ENCODE assay signal across 8 cellular contexts in genomic region chr2:174485045-174485444, GRCh38. TPM values are rescaled to one million over a fixed set of nuclear protein-coding genes. Genes with fewer than 3 reads are reported as not detected.
A peak's percentile ranks its signal among the peaks of the same experiment; 100 is the strongest.
DNase-seq lines count a peak whose midpoint lies in the region; ATAC-seq, FAIRE-seq and TF ChIP-seq lines count a peak whose summit lies in the region.
"Not testable (repeated sequence)": the region's sequence is repeated elsewhere in the genome, so short reads cannot be mapped to it uniquely, and the experiment has no call there.

No MANE protein-coding gene starts in this region.

- in situ Hi-C loops in K562 (cut with MboI): not testable (repeated sequence)

- peak overlapping the region in 6 of 8 donors; percentile 21 to 81 (median 44) for H3K27ac Mint-ChIP-seq in CD8-positive, alpha-beta memory T cell
- H3K27ac Mint-ChIP-seq in T-helper 17 cell: peak overlapping the region; percentile 99
- H3K27ac Mint-ChIP-seq in activated T-cell treated with anti-CD3 and anti-CD28 coated beads, Interleukin-2, amount 50 U/mL, for 72 hours: peak overlapping the region; percentile 93
- H3K27ac Mint-ChIP-seq in naive thymus-derived CD4-positive, alpha-beta T cell: peak overlapping the region in 7 of 9 donors; percentile 33 to 100 (median 91)
- H3K27ac Mint-ChIP-seq in type B pancreatic cell: not testable (repeated sequence)

- not testable (repeated sequence) for H2AFZ ChIP-seq in K562 (ENCODE audit: low read depth, low read length); smooth muscle cell (ENCODE audit: low read depth)

- ATAC-seq in T-helper 17 cell; activated T-cell treated with anti-CD3 and anti-CD28 coated beads, Interleukin-2, amount 50 U/mL, for 72 hours (replicated peaks in 1 of 2); K562; gastroesophageal sphincter; naive thymus-derived CD4-positive, alpha-beta T cell: not testable (repeated sequence)

- intact Hi-C loops in K562 (cut with micrococcal nuclease): not testable (repeated sequence)
- intact Hi-C loops in naive thymus-derived CD4-positive, alpha-beta T cell (cut with micrococcal nuclease): loop anchor here (1.0 to 5.0 kb wide), 5 partner anchors 8 to 1928 kb away; partner anchors contain the start of genes ATP5MC3 (in 2 of the 2), PDK1 (in 1 of the 2) and SCRN3 (in 1 of the 2)

- peaks cover 49% of the 10 kb centered on the region for H3K4me1 ChIP-seq in CD8-positive, alpha-beta memory T cell (ENCODE audit: insufficient read depth, low read length)
- H3K4me1 ChIP-seq in K562 (replicated peaks in 1 of 2; ENCODE audit: control insufficient read depth in 2 of 2, insufficient read depth in 2 of 2, low read length in 2 of 2); smooth muscle cell (ENCODE audit: low read depth): not testable (repeated sequence)
- peaks cover 0 to 30% (median 0%) of the 10 kb centered on the region in 3 donors for H3K4me1 ChIP-seq in gastroesophageal sphincter
- H3K4me1 ChIP-seq in naive thymus-derived CD4-positive, alpha-beta T cell (ENCODE audit: control insufficient read depth in 2 of 2, insufficient read depth in 2 of 2, low read length in 2 of 2): peaks cover 13 to 30% of the 10 kb centered on the region in 2 donors

- H3K36me3 Mint-ChIP-seq in CD8-positive, alpha-beta memory T cell: peaks cover 9 to 34% (median 12%) of the 10 kb centered on the region in 3 donors
- H3K36me3 Mint-ChIP-seq in T-helper 17 cell (ENCODE audit: low read depth); type B pancreatic cell: not testable (repeated sequence)
- H3K36me3 Mint-ChIP-seq in activated T-cell treated with anti-CD3 and anti-CD28 coated beads, Interleukin-2, amount 50 U/mL, for 72 hours (ENCODE audit: insufficient read depth in 2 of 2): peaks cover 11 to 12% of the 10 kb centered on the region in 2 donors
- peaks cover 8 to 16% (median 13%) of the 10 kb centered on the region in 5 donors for H3K36me3 Mint-ChIP-seq in naive thymus-derived CD4-positive, alpha-beta T cell

- H3K9me1 ChIP-seq in K562 (ENCODE audit: control insufficient read depth, insufficient read depth, low read length): not testable (repeated sequence)

- TF ChIP-seq POLR2A in K562 (conservative IDR thresholded peaks at IDR 0.05); gastroesophageal sphincter (IDR thresholded peaks at IDR 0.05): not testable (repeated sequence)

- not testable (repeated sequence) for TF ChIP-seq CTCF in K562 (IDR thresholded peaks at IDR 0.05 in 2 of 3, conservative IDR thresholded peaks at IDR 0.05 in 1 of 3; ENCODE audit: insufficient read depth in 2 of 3, low read depth in 1 of 3, low read length in 3 of 3); gastroesophageal sphincter (IDR thresholded peaks at IDR 0.05); smooth muscle cell (IDR thresholded peaks at IDR 0.05; ENCODE audit: borderline replicate concordance, insufficient read depth, poor library complexity, severe bottlenecking); type B pancreatic cell (conservative IDR thresholded peaks at IDR 0.05)

- H4K20me1 ChIP-seq in K562 (replicated peaks; ENCODE audit: control insufficient read depth, insufficient read depth, low read length); smooth muscle cell (ENCODE audit: low read depth): not testable (repeated sequence)

- TF ChIP-seq EP300 in K562 (IDR thresholded peaks at IDR 0.05; ENCODE audit: low read length); gastroesophageal sphincter (IDR thresholded peaks at IDR 0.05): not testable (repeated sequence)

- not testable (repeated sequence) for H3K9me3 Mint-ChIP-seq in CD8-positive, alpha-beta memory T cell; activated T-cell treated with anti-CD3 and anti-CD28 coated beads, Interleukin-2, amount 50 U/mL, for 72 hours; naive thymus-derived CD4-positive, alpha-beta T cell; type B pancreatic cell

- not testable (repeated sequence) for H3K27me3 ChIP-seq in CD8-positive, alpha-beta memory T cell (ENCODE audit: insufficient read depth, low read length, poor library complexity, severe bottlenecking); gastroesophageal sphincter; naive thymus-derived CD4-positive, alpha-beta T cell (ENCODE audit: control insufficient read depth in 2 of 2, insufficient read depth in 2 of 2, low read length in 2 of 2); smooth muscle cell (ENCODE audit: low read depth)
- H3K27me3 ChIP-seq in K562 (ENCODE audit: control insufficient read depth in 2 of 2, insufficient read depth in 2 of 2, low read length in 2 of 2): peaks cover 15 to 28% of the 10 kb centered on the region in 2 experiments; a peak in 4 of 5 replicates

- H3K4me3 ChIP-seq in CD8-positive, alpha-beta memory T cell (ENCODE audit: low read length); K562; smooth muscle cell: not testable (repeated sequence)
- peak overlapping the region; percentile 85 for H3K4me3 ChIP-seq in gastroesophageal sphincter
- peak overlapping the region; percentile 90 for H3K4me3 ChIP-seq in naive thymus-derived CD4-positive, alpha-beta T cell (ENCODE audit: low read length)

- H3K79me2 ChIP-seq in K562 (ENCODE audit: control insufficient read depth, insufficient read depth, low read length); smooth muscle cell (ENCODE audit: low read depth): not testable (repeated sequence)

- not testable (repeated sequence) for BruUV-seq in K562 (replicated peaks; lab: Mats Ljungman, UMichigan)

- H3K4me2 ChIP-seq in K562 (ENCODE audit: insufficient read depth, low read length): not testable (repeated sequence)
- H3K4me2 ChIP-seq in smooth muscle cell: peak overlapping the region; percentile 97

- FAIRE-seq in K562 (lab: Jason Lieb, UNC): not testable (repeated sequence)

- not testable (repeated sequence) for H3K9me3 ChIP-seq in CD8-positive, alpha-beta memory T cell (ENCODE audit: low read length); T-helper 17 cell (ENCODE audit: control insufficient read depth, low read length, poor library complexity, severe bottlenecking); K562 (replicated peaks; ENCODE audit: control insufficient read depth, insufficient read depth, low read depth, low read length); gastroesophageal sphincter; naive thymus-derived CD4-positive, alpha-beta T cell (ENCODE audit: control insufficient read depth in 2 of 3, low read length in 3 of 3); smooth muscle cell (replicated peaks; ENCODE audit: low read depth)

- not testable (repeated sequence) for H3K9ac ChIP-seq in K562 (ENCODE audit: insufficient read depth in 1 of 2, low read depth in 2 of 2, low read length in 2 of 2); smooth muscle cell (ENCODE audit: low read depth)

- WGBS in K562 (ENCODE audit: insufficient coverage, low coverage, missing lambda C conversion rate): 40% methylated on average over 9 of the region's 9 CpGs
- 34 to 43% methylated on average over 9 of the region's 9 CpGs for WGBS in gastroesophageal sphincter (ENCODE audit: low coverage in 1 of 2), 2 donors
- WGBS in smooth muscle cell (ENCODE audit: low lambda C conversion rate): 93% methylated on average over 9 of the region's 9 CpGs

- not testable (repeated sequence) for H3K36me3 ChIP-seq in CD8-positive, alpha-beta memory T cell (ENCODE audit: insufficient read depth, low read length); K562 (ENCODE audit: control insufficient read depth, insufficient read depth, low read length); smooth muscle cell (ENCODE audit: low read depth)
- peaks cover 0 to 23% of the 10 kb centered on the region in 2 donors for H3K36me3 ChIP-seq in gastroesophageal sphincter
- H3K36me3 ChIP-seq in naive thymus-derived CD4-positive, alpha-beta T cell (ENCODE audit: control insufficient read depth in 2 of 3, insufficient read depth in 3 of 3, low read length in 3 of 3): peaks cover 0 to 16% (median 5%) of the 10 kb centered on the region in 3 experiments

- peaks cover 52 to 73% (median 71%) of the 10 kb centered on the region in 3 donors for H3K4me1 Mint-ChIP-seq in CD8-positive, alpha-beta memory T cell
- H3K4me1 Mint-ChIP-seq in T-helper 17 cell: peaks cover 35% of the 10 kb centered on the region
- peaks cover 40% of the 10 kb centered on the region for H3K4me1 Mint-ChIP-seq in activated T-cell treated with anti-CD3 and anti-CD28 coated beads, Interleukin-2, amount 50 U/mL, for 72 hours (ENCODE audit: low read depth)
- H3K4me1 Mint-ChIP-seq in naive thymus-derived CD4-positive, alpha-beta T cell: peaks cover 30 to 68% (median 59%) of the 10 kb centered on the region in 7 donors
- H3K4me1 Mint-ChIP-seq in type B pancreatic cell (ENCODE audit: unreplicated experiment): not testable (repeated sequence)

- DNase-seq in CD8-positive, alpha-beta memory T cell; T-helper 17 cell; activated T-cell treated with anti-CD3 and anti-CD28 coated beads, Interleukin-2, amount 50 U/mL, for 72 hours; K562 (ENCODE audit: extremely low read depth in 1 of 4, low spot score in 3 of 4); naive thymus-derived CD4-positive, alpha-beta T cell; smooth muscle cell (lab: John Stamatoyannopoulos, UW; ENCODE audit: unreplicated experiment); type B pancreatic cell (ENCODE audit: extremely low spot score, unreplicated experiment): not testable (repeated sequence)

- TF ChIP-seq RAD21 in K562 (CRISPR knock-in tag; conservative IDR thresholded peaks at IDR 0.05 in 1 of 2, IDR thresholded peaks at IDR 0.05 in 1 of 2): not testable (repeated sequence)

- H3K27me3 Mint-ChIP-seq in CD8-positive, alpha-beta memory T cell; T-helper 17 cell; activated T-cell treated with anti-CD3 and anti-CD28 coated beads, Interleukin-2, amount 50 U/mL, for 72 hours (ENCODE audit: low read depth); naive thymus-derived CD4-positive, alpha-beta T cell: not testable (repeated sequence)
- H3K27me3 Mint-ChIP-seq in type B pancreatic cell: peaks cover 18% of the 10 kb centered on the region

- POLR2A ChIA-PET in CD8-positive, alpha-beta memory T cell (lab: Charles Lee): interaction anchor here (0.5 to 1.0 kb wide), 3 partner anchors 14 to 105 kb away, joined by 3 read pairs; no protein-coding TSS in a partner anchor
- POLR2A ChIA-PET in K562 (lab: Yijun Ruan, JAX): interaction anchor here (1.5 to 2.1 kb wide), 2 partner anchors 13 to 62 kb away, joined by 3 to 6 read pairs; no protein-coding TSS in a partner anchor
- POLR2A ChIA-PET in naive thymus-derived CD4-positive, alpha-beta T cell (lab: Charles Lee): interaction anchor here (0.7 to 2.4 kb wide), 11 partner anchors 8 to 114 kb away, joined by 3 to 10 read pairs (median 5); partner anchors contain the start of gene WIPF1

- H3F3A ChIP-seq in smooth muscle cell (ENCODE audit: low read depth): not testable (repeated sequence)

- CTCF ChIA-PET in CD8-positive, alpha-beta memory T cell (lab: Charles Lee): interaction anchor here (1.1 to 4.7 kb wide), 5 partner anchors 8 to 62 kb away, joined by 3 to 34 read pairs (median 8); no protein-coding TSS in a partner anchor
- CTCF ChIA-PET in K562 (lab: Yijun Ruan, JAX; ENCODE audit: low intra/inter-chr PET ratio): not testable (repeated sequence)
- CTCF ChIA-PET in naive thymus-derived CD4-positive, alpha-beta T cell (lab: Charles Lee): interaction anchor here (1.1 to 3.8 kb wide), 4 partner anchors 11 to 37 kb away, joined by 4 to 25 read pairs (median 15); no protein-coding TSS in a partner anchor

- peak overlapping the region; percentile 93 to 100 (median 99) for H3K4me3 Mint-ChIP-seq in CD8-positive, alpha-beta memory T cell
- H3K4me3 Mint-ChIP-seq in T-helper 17 cell: peak overlapping the region; percentile 100
- peak overlapping the region; percentile 93 to 97 for H3K4me3 Mint-ChIP-seq in activated T-cell treated with anti-CD3 and anti-CD28 coated beads, Interleukin-2, amount 50 U/mL, for 72 hours
- peak overlapping the region; percentile 92 to 100 (median 98) for H3K4me3 Mint-ChIP-seq in naive thymus-derived CD4-positive, alpha-beta T cell
- H3K4me3 Mint-ChIP-seq in type B pancreatic cell: peak overlapping the region; percentile 29

- not testable (repeated sequence) for H3K27ac ChIP-seq in CD8-positive, alpha-beta memory T cell (ENCODE audit: low read depth, low read length); K562 (ENCODE audit: extremely low read depth, low read depth, low read length); naive thymus-derived CD4-positive, alpha-beta T cell (ENCODE audit: low read depth, low read length); smooth muscle cell (ENCODE audit: low read depth)
- peak overlapping the region; percentile 57 to 95 (median 82) for H3K27ac ChIP-seq in gastroesophageal sphincter

RNA-seq across cellular contexts. Expression of gene GPR155, which starts 1.8 kb away (rescaled TPM):
- 1 to 10 TPM; 4.5 to 6.2 TPM for total RNA-seq in CD8-positive, alpha-beta memory T cell
- 12.6 TPM for polyA plus RNA-seq in CD8-positive, alpha-beta memory T cell
- 10 to 100 TPM; 14.0 to 16.7 TPM for total RNA-seq in T-helper 17 cell
- total RNA-seq in activated T-cell treated with anti-CD3 and anti-CD28 coated beads, Interleukin-2, amount 50 U/mL, for 72 hours: 10 to 100 TPM; 12.6 to 13.5 TPM
- total RNA-seq in K562 (2011; cell fraction: chromatin; rRNA removed; ENCODE audit: low replicate concordance): 0.37 and 0.76 TPM in 2 replicates
- 0.17 and 0.39 TPM in 2 replicates for total RNA-seq in K562 (2011; cell fraction: nucleolus; rRNA removed)
- 0.37 and 0.84 TPM in 2 replicates for total RNA-seq in K562 (2011; cell fraction: nucleoplasm; rRNA removed)
- total RNA-seq in K562 (2014; rRNA removed): 0.04 TPM in 1 of 2 replicates, not detected in the other
- total RNA-seq in K562 (2014; rRNA removed; fragmentation: Illumina TruSeq; extraction: Trizol): 0.10 and 0.18 TPM in 2 replicates
- total RNA-seq in K562 (2015; rRNA removed; fragmentation: Illumina TruSeq; extraction: Trizol): 0.08 and 0.11 TPM in 2 replicates
- total RNA-seq in K562 (2021): 0.11 TPM in 2 replicates
- polyA plus RNA-seq in K562 (2011; rRNA removed): 0.40 and 0.49 TPM in 2 replicates
- polyA plus RNA-seq in K562 (2011; cell fraction: cytosol; rRNA removed): 0.07 and 0.16 TPM in 2 replicates
- polyA plus RNA-seq in K562 (2011; cell fraction: nucleus; rRNA removed): 0.24 and 0.46 TPM in 2 replicates
- 0.12 and 0.49 TPM in 2 replicates for polyA plus RNA-seq in K562 (2012)
- 0.06 and 0.10 TPM in 2 replicates for polyA plus RNA-seq in K562 (2014; fragmentation: Illumina TruSeq; extraction: Trizol)
- under 1 TPM; 0.04 to 0.11 TPM for polyA plus RNA-seq in K562 (2014; fragmentation: Nextera tagmentation; extraction: Ambion mirVana)
- polyA plus RNA-seq in K562 (2014; rRNA removed): 0.04 and 0.36 TPM in 2 replicates
- 0.28 and 0.33 TPM in 2 replicates for polyA minus RNA-seq in K562 (2011; rRNA and poly(A)+ RNA removed)
- polyA minus RNA-seq in K562 (2011; cell fraction: cytosol; rRNA and poly(A)+ RNA removed): not detected in 2 replicates
- 0.13 and 0.78 TPM in 2 replicates for polyA minus RNA-seq in K562 (2011; cell fraction: nucleus; rRNA and poly(A)+ RNA removed)
- 10 to 100 TPM; 18.0 to 45.9 (median 32.2) TPM for total RNA-seq in gastroesophageal sphincter
- total RNA-seq in naive thymus-derived CD4-positive, alpha-beta T cell: 10 to 100 TPM; 15.0 to 25.0 (median 16.5) TPM
- 10 to 100 TPM in 1 of 2 donors, 1 to 10 TPM in 1; 5.2 to 10.8 TPM for polyA plus RNA-seq in naive thymus-derived CD4-positive, alpha-beta T cell
- 10.4 and 10.5 TPM in 2 replicates for total RNA-seq in smooth muscle cell
- polyA plus RNA-seq in smooth muscle cell: 3.3 and 6.9 TPM in 2 replicates
- 1.6 and 6.2 TPM in 2 replicates for total RNA-seq in type B pancreatic cell (ENCODE audit: low replicate concordance)

Comparison
In these comparisons a context has a peak if more than half of its experiments do, and no peak if none do; other contexts are left out.
1. H3K4me3 Mint-ChIP-seq: peak in every context shown above with its lines; median percentile 100 in T-helper 17 cell; 99 in CD8-positive, alpha-beta memory T cell; 98 in naive thymus-derived CD4-positive, alpha-beta T cell; 95 in activated T-cell treated with anti-CD3 and anti-CD28 coated beads, Interleukin-2, amount 50 U/mL, for 72 hours; 29 in type B pancreatic cell.